ENCODE assay signal across 21 cellular contexts in genomic region chr6:165488624-165489295, GRCh38.
"Had no signal": no experiment of that assay in that cellular context is flagged by ENCODE, and none has a peak within 500 bp of the region (broad histone marks: within the 10 kb centered on the region; RNA-seq: fewer than 3 reads in every experiment).

No MANE protein-coding gene starts in this region.

- H3K27ac ChIP-seq: esophagus muscularis mucosa, hepatocyte, left lung, transverse colon had no signal

- H3K9me3 Mint-ChIP-seq: activated naive CD4-positive, alpha-beta T cell treated with anti-CD3 and anti-CD28 coated beads, Interleukin-2, amount 50 U/mL, for 24 hours had no signal

- H3K4me3 Mint-ChIP-seq: activated CD4-positive, alpha-beta memory T cell treated with anti-CD3 and anti-CD28 coated beads, Interleukin-2, amount 10 ng/mL, durations not matched to agents 7 days and 5 days; activated naive CD4-positive, alpha-beta T cell treated with anti-CD3 and anti-CD28 coated beads, Interleukin-2, amount 50 U/mL, for 24 hours; brain; naive B cell; stimulated activated naive B cell treated with anti-CD40 and anti-IgM and Interleukin-4, amounts not matched to agents 10 μg/mL and 1 μg/mL and 100 μg/mL, for 72 hours had no signal

- H3K27ac Mint-ChIP-seq: activated CD4-positive, alpha-beta memory T cell treated with anti-CD3 and anti-CD28 coated beads, Interleukin-2, amount 10 ng/mL, durations not matched to agents 7 days and 5 days; activated naive CD4-positive, alpha-beta T cell treated with anti-CD3 and anti-CD28 coated beads, Interleukin-2, amount 50 U/mL, for 24 hours; brain; naive B cell; stimulated activated naive B cell treated with anti-CD40 and anti-IgM and Interleukin-4, amounts not matched to agents 10 μg/mL and 1 μg/mL and 100 μg/mL, for 72 hours had no signal

- DNase-seq: activated CD4-positive, alpha-beta memory T cell treated with anti-CD3 and anti-CD28 coated beads, Interleukin-2, amount 10 ng/mL, durations not matched to agents 7 days and 5 days; activated CD4-positive, alpha-beta T cell treated with anti-CD3 and anti-CD28 coated beads for 4 hours; activated CD4-positive, CD25-positive, alpha-beta regulatory T cell; activated gamma-delta T cell treated with Interleukin-2 at 50 U/mL for 16 hours; anterior cingulate cortex; central memory CD4-positive, alpha-beta T cell; effector memory CD4-positive, alpha-beta T cell; glutamatergic neuron; kidney glomerular epithelial cell; naive B cell; occipital lobe; stimulated activated CD4-positive, alpha-beta T cell treated with anti-CD3 and anti-CD28 coated beads, Interleukin-2, amount 100 ng/mL, for 48 hours; stimulated activated CD8-positive, alpha-beta memory T cell treated with anti-CD3 and anti-CD28 coated beads, Interleukin-4, amount 100 ng/mL, for 48 hours; stimulated activated naive B cell treated with anti-CD40 and anti-IgM and Interleukin-4, amounts not matched to agents 10 μg/mL and 1 μg/mL and 100 μg/mL, for 72 hours; transverse colon had no signal

- ATAC-seq: left lung; stimulated activated naive B cell treated with anti-CD40 and anti-IgM and Interleukin-4, amounts not matched to agents 10 μg/mL and 1 μg/mL and 100 μg/mL, for 72 hours had no signal

- H3K36me3 ChIP-seq: esophagus muscularis mucosa, left lung, transverse colon had no signal

- H3K9me3 ChIP-seq: left lung, transverse colon had no signal

- H3K27me3 Mint-ChIP-seq: activated CD4-positive, alpha-beta memory T cell treated with anti-CD3 and anti-CD28 coated beads, Interleukin-2, amount 10 ng/mL, durations not matched to agents 7 days and 5 days; brain; naive B cell; stimulated activated naive B cell treated with anti-CD40 and anti-IgM and Interleukin-4, amounts not matched to agents 10 μg/mL and 1 μg/mL and 100 μg/mL, for 72 hours had no signal

- H3K4me1 Mint-ChIP-seq: activated CD4-positive, alpha-beta memory T cell treated with anti-CD3 and anti-CD28 coated beads, Interleukin-2, amount 10 ng/mL, durations not matched to agents 7 days and 5 days; activated naive CD4-positive, alpha-beta T cell treated with anti-CD3 and anti-CD28 coated beads, Interleukin-2, amount 50 U/mL, for 24 hours; naive B cell; stimulated activated naive B cell treated with anti-CD40 and anti-IgM and Interleukin-4, amounts not matched to agents 10 μg/mL and 1 μg/mL and 100 μg/mL, for 72 hours had no signal

- H3K27me3 ChIP-seq: esophagus muscularis mucosa, hepatocyte, left lung, transverse colon had no signal

- H3K4me3 ChIP-seq: esophagus muscularis mucosa, hepatocyte, left lung, lung, transverse colon had no signal

- H3K4me1 ChIP-seq: esophagus muscularis mucosa, left lung, transverse colon had no signal

- H3K36me3 Mint-ChIP-seq: activated naive CD4-positive, alpha-beta T cell treated with anti-CD3 and anti-CD28 coated beads, Interleukin-2, amount 50 U/mL, for 24 hours; naive B cell; stimulated activated naive B cell treated with anti-CD40 and anti-IgM and Interleukin-4, amounts not matched to agents 10 μg/mL and 1 μg/mL and 100 μg/mL, for 72 hours had no signal
